ENCODE assay signal across 2 cellular contexts in the genomic region with DNA sequence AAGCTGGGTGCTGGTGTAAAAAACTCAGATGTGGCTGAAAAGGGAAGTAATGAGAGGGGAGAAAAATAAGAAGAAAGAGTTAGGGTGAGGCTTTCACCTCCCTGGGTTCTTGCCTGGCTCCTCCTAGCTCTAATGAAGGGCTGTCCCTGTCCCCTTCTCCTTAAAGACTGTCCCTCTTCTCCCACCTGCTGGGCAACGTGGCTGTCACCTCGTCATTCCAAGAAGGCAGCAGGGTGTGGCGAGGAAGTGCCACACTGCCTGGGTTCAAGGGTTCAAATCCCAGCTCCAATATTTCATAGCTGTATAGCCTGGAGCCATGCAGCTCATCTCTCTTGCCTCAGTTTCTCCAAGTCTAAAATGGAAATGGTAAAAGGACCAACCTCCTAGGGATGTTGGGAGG.
TF ChIP-seq lines count a peak whose summit lies in the region.

No MANE protein-coding gene starts in this region.

TF ChIP-seq in GM23338, 12 proteins besides CTCF, POLR2A, EP300 and RAD21:
- TF ChIP-seq POLR2AphosphoS5 (IDR thresholded peaks at IDR 0.05; ENCODE audit: low read depth) (no peak), JUNB (IDR thresholded peaks at IDR 0.05; ENCODE audit: unreplicated experiment) (no peak), CREB1 (CRISPR knock-in tag; IDR thresholded peaks at IDR 0.05; ENCODE audit: low read depth) (no peak), ZNF114 (CRISPR knock-in tag; IDR thresholded peaks at IDR 0.05) (no peak), NANOG (IDR thresholded peaks at IDR 0.05; ENCODE audit: borderline replicate concordance) (no peak), EZH2 (IDR thresholded peaks at IDR 0.05; ENCODE audit: low read depth, unreplicated experiment) (no peak), REST (IDR thresholded peaks at IDR 0.05; ENCODE audit: unreplicated experiment) (no peak), STAT1 (IDR thresholded peaks at IDR 0.05; ENCODE audit: unreplicated experiment) (no peak)
- TF ChIP-seq, protein P1, sequence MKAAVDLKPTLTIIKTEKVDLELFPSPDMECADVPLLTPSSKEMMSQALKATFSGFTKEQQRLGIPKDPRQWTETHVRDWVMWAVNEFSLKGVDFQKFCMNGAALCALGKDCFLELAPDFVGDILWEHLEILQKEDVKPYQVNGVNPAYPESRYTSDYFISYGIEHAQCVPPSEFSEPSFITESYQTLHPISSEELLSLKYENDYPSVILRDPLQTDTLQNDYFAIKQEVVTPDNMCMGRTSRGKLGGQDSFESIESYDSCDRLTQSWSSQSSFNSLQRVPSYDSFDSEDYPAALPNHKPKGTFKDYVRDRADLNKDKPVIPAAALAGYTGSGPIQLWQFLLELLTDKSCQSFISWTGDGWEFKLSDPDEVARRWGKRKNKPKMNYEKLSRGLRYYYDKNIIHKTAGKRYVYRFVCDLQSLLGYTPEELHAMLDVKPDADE (IDR thresholded peaks at IDR 0.05), result no peak
TF ChIP-seq in GM23338: peak in this region for 0.

TF ChIP-seq in GM12878, 131 proteins besides CTCF, POLR2A, EP300 and RAD21:
- TF ChIP-seq SMARCA5 (IDR thresholded peaks at IDR 0.05) (0 out of 2 replicates have a peak, but pooled peaks have one; percentile 16), PRDM15 (CRISPR knock-in tag; IDR thresholded peaks at IDR 0.05) (0 out of 2 replicates have a peak, but pooled peaks have one; percentile 21), ATF3 (IDR thresholded peaks at IDR 0.05; ENCODE audit: borderline replicate concordance, extremely low read depth, low read depth, low read length) (no peak), ZNF217 (IDR thresholded peaks at IDR 0.05) (0 out of 2 replicates have a peak, but pooled peaks have one; percentile 31), PAX8 (IDR thresholded peaks at IDR 0.05) (no peak), IKZF1 (conservative IDR thresholded peaks at IDR 0.05) (peak; percentile 4; the same call in 1 of the 2 replicates)
TF ChIP-seq in GM12878: peak in this region for 4.
